In genomic region chr1:26034504-26035202, GRCh38 we compare ENCODE assay signal across 8 cellular contexts. TPM values are rescaled to one million over a fixed set of nuclear protein-coding genes. Genes with fewer than 3 reads are reported as not detected.
A peak's percentile ranks its signal among the peaks of the same experiment; 100 is the strongest.
DNase-seq lines count a peak whose midpoint lies in the region; FAIRE-seq and TF ChIP-seq lines count a peak whose summit lies in the region.

No MANE protein-coding gene starts in this region.

- no peak for TF ChIP-seq CTCF in CD14-positive monocyte (IDR thresholded peaks at IDR 0.05)
- no peak for TF ChIP-seq CTCF in MM.1S (IDR thresholded peaks at IDR 0.05; ENCODE audit: low read length)
- no peak for TF ChIP-seq CTCF in choroid plexus epithelial cell (conservative IDR thresholded peaks at IDR 0.05; ENCODE audit: low read depth, low read length)
- TF ChIP-seq CTCF in nephron (IDR thresholded peaks at IDR 0.05; ENCODE audit: unreplicated experiment in 3 of 3): no peak

- no peaks in the 10 kb centered on the region for H3K36me3 ChIP-seq in MM.1S (replicated peaks; ENCODE audit: insufficient read depth, low read length)

- H3K27me3 Mint-ChIP-seq in CD14-positive monocyte (ENCODE audit: low read depth in 3 of 3) (peaks cover 21 to 33% (median 28%) of the 10 kb centered on the region in 3 donors), nephron (ENCODE audit: low read depth) (peaks cover 39% of the 10 kb centered on the region)

- peaks cover 52% of the 10 kb centered on the region for H3K27me3 ChIP-seq in MM.1S (replicated peaks; ENCODE audit: insufficient read depth, low read length)

- H3K4me3 ChIP-seq in MM.1S (ENCODE audit: low read length): peak overlapping the region; percentile 91
- H3K4me3 ChIP-seq in choroid plexus epithelial cell (ENCODE audit: low read depth, low read length): peak overlapping the region; percentile 78

- H3K36me3 Mint-ChIP-seq in CD14-positive monocyte (no peaks in the 10 kb centered on the region), nephron (ENCODE audit: low read depth) (no peaks in the 10 kb centered on the region)

- H3K4me1 Mint-ChIP-seq in CD14-positive monocyte (peaks cover 15% of the 10 kb centered on the region), nephron (no peaks in the 10 kb centered on the region)

- no peaks in the 10 kb centered on the region for H3K79me2 ChIP-seq in MM.1S (ENCODE audit: low read length)

- no peaks in the 10 kb centered on the region for H3F3A ChIP-seq in MM.1S (ENCODE audit: insufficient read depth, low read length)

- peak overlapping the region; percentile 95 to 96 for H3K4me3 Mint-ChIP-seq in CD14-positive monocyte
- peak overlapping the region; percentile 90 to 96 (median 95) for H3K4me3 Mint-ChIP-seq in nephron

- FAIRE-seq in frontal cortex (lab: Jason Lieb, UNC): no peak

- H3K9ac ChIP-seq in MM.1S (ENCODE audit: low read length): peak overlapping the region; percentile 23; the same call in 1 of the 2 replicates

- H4K20me1 ChIP-seq in MM.1S (ENCODE audit: insufficient read depth, low read length): no peaks in the 10 kb centered on the region

- H3K4me2 ChIP-seq in MM.1S (ENCODE audit: low read depth, low read length): peak overlapping the region; percentile 100

- H2AFZ ChIP-seq in MM.1S (ENCODE audit: low read length): peak overlapping the region; percentile 100

- H3K27ac Mint-ChIP-seq in CD14-positive monocyte (peak overlapping the region in 3 of 7 donors; percentile 8 to 66 (median 32)), nephron (no peak overlapping the region)

- H3K9me3 Mint-ChIP-seq in CD14-positive monocyte (peaks cover 0 to 5% (median 0%) of the 10 kb centered on the region in 7 donors), nephron (no peaks in the 10 kb centered on the region)

- H3K27ac ChIP-seq in MM.1S (ENCODE audit: low read length): no peak overlapping the region

- intact Hi-C loops in CD14-positive monocyte (cut with micrococcal nuclease): loop anchor here (5.0 to 10.0 kb wide), 2 partner anchors 110 to 383 kb away; no protein-coding TSS in a partner anchor

- H3K9me2 ChIP-seq in MM.1S (replicated peaks; ENCODE audit: insufficient read depth, low read length): no peaks in the 10 kb centered on the region

- 0 out of 2 replicates have a peak, but pooled peaks cover 3% of the 10 kb centered on the region for H3K4me1 ChIP-seq in MM.1S (ENCODE audit: low read length)

- H3K9me3 ChIP-seq in MM.1S (replicated peaks; ENCODE audit: insufficient read depth, low read length): no peaks in the 10 kb centered on the region

- no peak for DNase-seq in CD14-positive monocyte (ENCODE audit: low spot score)
- DNase-seq in MM.1S: no peak
- DNase-seq in choroid plexus epithelial cell (ENCODE audit: low read depth): no peak
- no peak for DNase-seq in frontal cortex (ENCODE audit: low spot score in 2 of 2)
- DNase-seq in GOT3 (lab: John Stamatoyannopoulos, UW): no peak
- DNase-seq in NCI-H526 treated with DMSO at 0.1 percent for 48 hours (lab: John Stamatoyannopoulos, UW): no peak
- DNase-seq in NCI-H1694 (lab: John Stamatoyannopoulos, UW): no peak

RNA-seq across cellular contexts. Expression of gene SLC30A2, which starts 11.3 kb away (rescaled TPM):
- not detected for polyA plus RNA-seq in CD14-positive monocyte
- not detected for total RNA-seq in frontal cortex

RNA-seq across cellular contexts. Expression of gene EXTL1, which starts 13.1 kb away (rescaled TPM):
- polyA plus RNA-seq in CD14-positive monocyte: not detected
- 1.2 TPM for total RNA-seq in frontal cortex

RNA-seq across cellular contexts. Expression of gene TRIM63, which starts 32.8 kb away (rescaled TPM):
- polyA plus RNA-seq in CD14-positive monocyte: not detected
- total RNA-seq in frontal cortex: not detected

RNA-seq across cellular contexts. Expression of gene PAFAH2, which starts 36.8 kb away (rescaled TPM):
- polyA plus RNA-seq in CD14-positive monocyte: 1 to 10 TPM; 6.4 to 9.2 TPM
- 2.4 TPM for total RNA-seq in frontal cortex
